In the genomic region with DNA sequence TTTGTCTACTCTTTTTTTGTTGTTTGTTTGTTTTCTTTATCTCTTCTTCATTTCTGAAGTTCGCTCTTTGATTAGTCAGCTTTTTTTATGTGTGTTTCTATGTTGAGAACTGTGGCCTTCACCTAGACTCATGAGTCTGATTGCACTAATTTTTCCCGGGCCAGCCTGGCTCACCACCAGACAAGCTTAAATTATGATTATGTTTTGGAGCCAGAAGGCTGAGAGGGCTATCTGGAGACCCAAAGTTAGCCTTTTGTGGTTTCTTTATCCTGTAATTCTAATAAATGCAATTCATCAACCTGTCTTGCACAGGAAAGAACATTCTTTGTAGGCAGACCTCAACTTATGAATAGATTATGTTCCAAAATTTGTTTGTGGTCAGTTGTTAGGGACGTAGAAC, we compare ENCODE assay signal across 2 cellular contexts.
TF ChIP-seq lines count a peak whose summit lies in the region.

No MANE protein-coding gene starts in this region.

TF ChIP-seq in K562, 482 proteins besides CTCF, POLR2A, EP300 and RAD21:
- TF ChIP-seq MAFG (tag; conservative IDR thresholded peaks at IDR 0.05): peak; percentile 71
- peak; percentile 38; the same call in 1 of the 2 replicates for TF ChIP-seq MAFF (IDR thresholded peaks at IDR 0.05; ENCODE audit: low read length)
- no peak for TF ChIP-seq SAFB2 (IDR thresholded peaks at IDR 0.05; ENCODE audit: borderline replicate concordance, low read depth, low read length, severe bottlenecking)
- peak; percentile 24 for TF ChIP-seq MEIS2 (IDR thresholded peaks at IDR 0.05; ENCODE audit: partially characterized antibody)
- peak; percentile 40; the same call in 1 of the 2 replicates for TF ChIP-seq MAFK (IDR thresholded peaks at IDR 0.05; ENCODE audit: low read length)
- no peak for TF ChIP-seq TAF9B (IDR thresholded peaks at IDR 0.05; ENCODE audit: partially characterized antibody)
- TF ChIP-seq, protein P1, sequence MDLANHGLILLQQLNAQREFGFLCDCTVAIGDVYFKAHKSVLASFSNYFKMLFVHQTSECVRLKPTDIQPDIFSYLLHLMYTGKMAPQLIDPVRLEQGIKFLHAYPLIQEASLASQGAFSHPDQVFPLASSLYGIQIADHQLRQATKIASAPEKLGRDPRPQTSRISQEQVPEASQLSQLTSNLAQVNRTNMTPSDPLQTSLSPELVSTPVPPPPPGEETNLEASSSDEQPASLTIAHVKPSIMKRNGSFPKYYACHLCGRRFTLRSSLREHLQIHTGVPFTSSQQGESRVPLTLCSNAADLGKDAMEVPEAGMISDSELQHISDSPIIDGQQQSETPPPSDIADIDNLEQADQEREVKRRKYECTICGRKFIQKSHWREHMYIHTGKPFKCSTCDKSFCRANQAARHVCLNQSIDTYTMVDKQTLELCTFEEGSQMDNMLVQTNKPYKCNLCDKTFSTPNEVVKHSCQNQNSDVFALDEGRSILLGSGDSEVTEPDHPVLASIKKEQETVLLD (IDR thresholded peaks at IDR 0.05): no peak
- peak; percentile 81 for TF ChIP-seq ZNF316 (IDR thresholded peaks at IDR 0.05)
- TF ChIP-seq STAT5B (CRISPR knock-in tag; IDR thresholded peaks at IDR 0.05): no peak
- TF ChIP-seq ELF2 (CRISPR knock-in tag; IDR thresholded peaks at IDR 0.05): no peak
- peak; percentile 71 for TF ChIP-seq C11orf30 (IDR thresholded peaks at IDR 0.05; ENCODE audit: low read depth)
TF ChIP-seq in K562: peak in this region for 6.

TF ChIP-seq in HepG2, 621 proteins besides CTCF, POLR2A, EP300 and RAD21:
- TF ChIP-seq MAFF (IDR thresholded peaks at IDR 0.05; ENCODE audit: low read depth, low read length) (peak; percentile 73), MAFK (conservative IDR thresholded peaks at IDR 0.05 in 1 of 2, IDR thresholded peaks at IDR 0.05 in 1 of 2; ENCODE audit: low read length in 2 of 2) (peak; percentile 72 to 80)
- TF ChIP-seq, protein P2, sequence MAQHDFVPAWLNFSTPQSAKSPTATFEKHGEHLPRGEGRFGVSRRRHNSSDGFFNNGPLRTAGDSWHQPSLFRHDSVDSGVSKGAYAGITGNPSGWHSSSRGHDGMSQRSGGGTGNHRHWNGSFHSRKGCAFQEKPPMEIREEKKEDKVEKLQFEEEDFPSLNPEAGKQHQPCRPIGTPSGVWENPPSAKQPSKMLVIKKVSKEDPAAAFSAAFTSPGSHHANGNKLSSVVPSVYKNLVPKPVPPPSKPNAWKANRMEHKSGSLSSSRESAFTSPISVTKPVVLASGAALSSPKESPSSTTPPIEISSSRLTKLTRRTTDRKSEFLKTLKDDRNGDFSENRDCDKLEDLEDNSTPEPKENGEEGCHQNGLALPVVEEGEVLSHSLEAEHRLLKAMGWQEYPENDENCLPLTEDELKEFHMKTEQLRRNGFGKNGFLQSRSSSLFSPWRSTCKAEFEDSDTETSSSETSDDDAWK (CRISPR knock-in tag; IDR thresholded peaks at IDR 0.05): no peak
